In the genomic region with DNA sequence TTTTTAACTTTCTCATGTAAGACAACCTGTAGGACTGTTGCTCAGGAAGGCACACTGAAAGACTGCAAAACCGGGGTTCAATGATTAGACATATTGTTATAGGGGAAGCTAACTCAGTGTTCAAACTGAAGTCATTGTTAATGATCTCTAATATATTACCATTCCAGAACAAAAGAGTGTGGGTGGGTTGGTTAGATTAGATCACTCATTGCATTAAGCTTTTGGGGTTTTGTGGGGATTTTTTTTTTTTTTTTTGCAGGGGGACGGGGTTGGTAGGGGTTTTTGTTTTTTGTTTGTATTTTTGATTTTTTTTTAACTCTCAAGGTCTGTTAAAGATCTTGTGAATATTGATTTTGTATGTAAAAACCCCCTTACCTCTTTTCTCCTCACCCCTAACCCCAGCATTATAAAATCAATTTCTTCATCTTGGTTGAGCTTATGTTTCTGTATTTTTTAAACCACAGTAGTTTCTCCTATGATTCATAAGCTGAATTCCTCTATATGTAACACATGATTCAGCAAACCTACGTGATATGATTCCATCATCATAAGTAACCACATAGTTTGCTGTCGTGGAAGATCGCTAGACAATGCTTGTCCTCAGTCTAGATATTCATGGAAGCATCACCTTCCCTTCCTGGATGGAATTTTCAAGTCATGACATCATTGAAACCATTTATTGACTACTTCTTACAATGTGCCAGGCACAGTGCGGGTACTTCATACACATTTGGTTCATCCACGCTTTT, we compare ENCODE assay signal across 8 cellular contexts.
A peak's percentile ranks its signal among the peaks of the same experiment; 100 is the strongest.
DNase-seq lines count a peak whose midpoint lies in the region; FAIRE-seq and TF ChIP-seq lines count a peak whose summit lies in the region.

No MANE protein-coding gene starts in this region.

- peak in 1 of 2 experiments; percentile 65; a peak in 1 of 4 replicates for TF ChIP-seq EP300 in SK-N-SH (IDR thresholded peaks at IDR 0.05; ENCODE audit: borderline replicate concordance in 1 of 2, low read depth in 1 of 2, low read length in 1 of 2)

- in situ Hi-C loops in GM13976 (cut with MboI; ENCODE audit: low sequenced_read_pairs, unreplicated experiment), result no loop called here

- H3K27ac ChIP-seq in SK-N-SH (ENCODE audit: low read depth in 2 of 2, low read length in 1 of 2), result peak overlapping the region in 1 of 2 experiments; percentile 67; a peak in 2 of 4 replicates

- H3K4me1 ChIP-seq in SK-N-SH (ENCODE audit: control insufficient read depth in 1 of 2, insufficient read depth in 2 of 2, low read depth in 1 of 2, low read length in 1 of 2), result peaks cover 0 to 28% of the 10 kb centered on the region in 2 experiments; a peak in 1 of 4 replicates

- DNase-seq in GM12892 (ENCODE audit: insufficient read length), result no peak
- DNase-seq in HCEC 1CT, result peak; percentile 93
- no peak for DNase-seq in SK-N-SH
- peak; percentile 40 for DNase-seq in hepatic stellate cell (ENCODE audit: low spot score)
- no peak for DNase-seq in pons (ENCODE audit: low spot score)
- no peak for DNase-seq in GM13976 (ENCODE audit: low spot score)
- no peak for DNase-seq in activated CD4-positive, alpha-beta T cell treated with anti-CD3 and anti-CD28 coated beads for 4 hours
- no peak for DNase-seq in OCI-M2 (lab: John Stamatoyannopoulos, UW; ENCODE audit: unreplicated experiment)

- TF ChIP-seq RAD21 in SK-N-SH (IDR thresholded peaks at IDR 0.05; ENCODE audit: low read length), result no peak

- no peaks in the 10 kb centered on the region for H3K79me2 ChIP-seq in SK-N-SH (ENCODE audit: insufficient read depth)

- no peaks in the 10 kb centered on the region for H3K9me3 ChIP-seq in SK-N-SH

- peaks cover 33% of the 10 kb centered on the region for H3F3A ChIP-seq in SK-N-SH (replicated peaks; ENCODE audit: insufficient read depth)

- H3K27me3 ChIP-seq in SK-N-SH (ENCODE audit: insufficient read depth), result no peaks in the 10 kb centered on the region

- no peaks in the 10 kb centered on the region for H4K20me1 ChIP-seq in SK-N-SH (ENCODE audit: insufficient read depth)

- no peak overlapping the region for H3K4me3 ChIP-seq in SK-N-SH (ENCODE audit: low read depth in 2 of 2, low read length in 1 of 2)

- POLR2A ChIA-PET in SK-N-SH (lab: Yijun Ruan, JAX), result no interaction called here

- CTCF ChIA-PET in SK-N-SH (lab: Yijun Ruan, JAX), result no interaction called here

- peak overlapping the region; percentile 34; the same call in 1 of the 2 replicates for H3K9ac ChIP-seq in SK-N-SH

- H3K9me2 ChIP-seq in SK-N-SH, result no peaks in the 10 kb centered on the region

- TF ChIP-seq CTCF in SK-N-SH (IDR thresholded peaks at IDR 0.05) (no peak), GM13976 (IDR thresholded peaks at IDR 0.05; ENCODE audit: borderline replicate concordance, control extremely low read depth, extremely low read depth, insufficient read depth, missing control alignments) (no peak)

- peak; percentile 56 for FAIRE-seq in GM12892 (lab: Jason Lieb, UNC)

- no peak for TF ChIP-seq POLR2A in GM12892 (IDR thresholded peaks at IDR 0.05; ENCODE audit: low read depth, low read length)

- no peaks in the 10 kb centered on the region for H3K36me3 ChIP-seq in SK-N-SH (replicated peaks in 1 of 2; ENCODE audit: control insufficient read depth in 1 of 2, insufficient read depth in 2 of 2, low read length in 1 of 2)

- no peak overlapping the region; the same call in 1 of the 2 replicates for H3K4me2 ChIP-seq in SK-N-SH

- WGBS in SK-N-SH (ENCODE audit: low lambda C conversion rate), result 46% methylated on average over 7 of the region's 7 CpGs

- H2AFZ ChIP-seq in SK-N-SH (ENCODE audit: low read depth), result no peak overlapping the region

TF ChIP-seq in SK-N-SH, 30 proteins besides CTCF, POLR2A, EP300 and RAD21:
- TF ChIP-seq CHD2 (IDR thresholded peaks at IDR 0.05; ENCODE audit: low read length, partially characterized antibody) (no peak), SMC3 (IDR thresholded peaks at IDR 0.05; ENCODE audit: low read depth, low read length) (no peak), JUND (IDR thresholded peaks at IDR 0.05) (peak; percentile 78), ELF1 (IDR thresholded peaks at IDR 0.05) (no peak), TAF1 (IDR thresholded peaks at IDR 0.05; ENCODE audit: borderline replicate concordance, low read depth, low read length) (no peak), TCF12 (IDR thresholded peaks at IDR 0.05) (peak; percentile 70), TEAD4 (IDR thresholded peaks at IDR 0.05; ENCODE audit: borderline replicate concordance, insufficient read depth) (0 out of 2 replicates have a peak, but pooled peaks have one; percentile 65), FOSL2 (IDR thresholded peaks at IDR 0.05; ENCODE audit: borderline replicate concordance, low read depth) (peak; percentile 83), FOXJ3 (CRISPR knock-in tag; IDR thresholded peaks at IDR 0.05) (no peak), YY1 (IDR thresholded peaks at IDR 0.05; ENCODE audit: low read depth) (no peak), RCOR1 (IDR thresholded peaks at IDR 0.05; ENCODE audit: low read length) (no peak), RFX5 (IDR thresholded peaks at IDR 0.05; ENCODE audit: low read length) (no peak), NFIC (IDR thresholded peaks at IDR 0.05; ENCODE audit: borderline replicate concordance) (peak; percentile 20; the same call in 1 of the 2 replicates), NRF1 (IDR thresholded peaks at IDR 0.05; ENCODE audit: low read depth, low read length) (no peak), GATA2 (CRISPR knock-in tag; IDR thresholded peaks at IDR 0.05) (no peak), SIN3A (IDR thresholded peaks at IDR 0.05; ENCODE audit: borderline replicate concordance, low read depth, low read length) (no peak), FOXM1 (IDR thresholded peaks at IDR 0.05; ENCODE audit: low read depth) (no peak)
- TF ChIP-seq, protein P1, sequence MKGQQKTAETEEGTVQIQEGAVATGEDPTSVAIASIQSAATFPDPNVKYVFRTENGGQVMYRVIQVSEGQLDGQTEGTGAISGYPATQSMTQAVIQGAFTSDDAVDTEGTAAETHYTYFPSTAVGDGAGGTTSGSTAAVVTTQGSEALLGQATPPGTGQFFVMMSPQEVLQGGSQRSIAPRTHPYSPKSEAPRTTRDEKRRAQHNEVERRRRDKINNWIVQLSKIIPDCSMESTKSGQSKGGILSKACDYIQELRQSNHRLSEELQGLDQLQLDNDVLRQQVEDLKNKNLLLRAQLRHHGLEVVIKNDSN (IDR thresholded peaks at IDR 0.05; ENCODE audit: borderline replicate concordance, low read depth), result no peak
- TF ChIP-seq, protein P2, sequence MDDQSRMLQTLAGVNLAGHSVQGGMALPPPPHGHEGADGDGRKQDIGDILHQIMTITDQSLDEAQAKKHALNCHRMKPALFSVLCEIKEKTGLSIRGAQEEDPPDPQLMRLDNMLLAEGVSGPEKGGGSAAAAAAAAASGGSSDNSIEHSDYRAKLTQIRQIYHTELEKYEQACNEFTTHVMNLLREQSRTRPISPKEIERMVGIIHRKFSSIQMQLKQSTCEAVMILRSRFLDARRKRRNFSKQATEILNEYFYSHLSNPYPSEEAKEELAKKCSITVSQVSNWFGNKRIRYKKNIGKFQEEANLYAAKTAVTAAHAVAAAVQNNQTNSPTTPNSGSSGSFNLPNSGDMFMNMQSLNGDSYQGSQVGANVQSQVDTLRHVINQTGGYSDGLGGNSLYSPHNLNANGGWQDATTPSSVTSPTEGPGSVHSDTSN (IDR thresholded peaks at IDR 0.05), result peak; percentile 50
- TF ChIP-seq, protein P3, sequence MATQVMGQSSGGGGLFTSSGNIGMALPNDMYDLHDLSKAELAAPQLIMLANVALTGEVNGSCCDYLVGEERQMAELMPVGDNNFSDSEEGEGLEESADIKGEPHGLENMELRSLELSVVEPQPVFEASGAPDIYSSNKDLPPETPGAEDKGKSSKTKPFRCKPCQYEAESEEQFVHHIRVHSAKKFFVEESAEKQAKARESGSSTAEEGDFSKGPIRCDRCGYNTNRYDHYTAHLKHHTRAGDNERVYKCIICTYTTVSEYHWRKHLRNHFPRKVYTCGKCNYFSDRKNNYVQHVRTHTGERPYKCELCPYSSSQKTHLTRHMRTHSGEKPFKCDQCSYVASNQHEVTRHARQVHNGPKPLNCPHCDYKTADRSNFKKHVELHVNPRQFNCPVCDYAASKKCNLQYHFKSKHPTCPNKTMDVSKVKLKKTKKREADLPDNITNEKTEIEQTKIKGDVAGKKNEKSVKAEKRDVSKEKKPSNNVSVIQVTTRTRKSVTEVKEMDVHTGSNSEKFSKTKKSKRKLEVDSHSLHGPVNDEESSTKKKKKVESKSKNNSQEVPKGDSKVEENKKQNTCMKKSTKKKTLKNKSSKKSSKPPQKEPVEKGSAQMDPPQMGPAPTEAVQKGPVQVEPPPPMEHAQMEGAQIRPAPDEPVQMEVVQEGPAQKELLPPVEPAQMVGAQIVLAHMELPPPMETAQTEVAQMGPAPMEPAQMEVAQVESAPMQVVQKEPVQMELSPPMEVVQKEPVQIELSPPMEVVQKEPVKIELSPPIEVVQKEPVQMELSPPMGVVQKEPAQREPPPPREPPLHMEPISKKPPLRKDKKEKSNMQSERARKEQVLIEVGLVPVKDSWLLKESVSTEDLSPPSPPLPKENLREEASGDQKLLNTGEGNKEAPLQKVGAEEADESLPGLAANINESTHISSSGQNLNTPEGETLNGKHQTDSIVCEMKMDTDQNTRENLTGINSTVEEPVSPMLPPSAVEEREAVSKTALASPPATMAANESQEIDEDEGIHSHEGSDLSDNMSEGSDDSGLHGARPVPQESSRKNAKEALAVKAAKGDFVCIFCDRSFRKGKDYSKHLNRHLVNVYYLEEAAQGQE (IDR thresholded peaks at IDR 0.05; ENCODE audit: low read depth, low read length), result no peak
- TF ChIP-seq, protein P4, sequence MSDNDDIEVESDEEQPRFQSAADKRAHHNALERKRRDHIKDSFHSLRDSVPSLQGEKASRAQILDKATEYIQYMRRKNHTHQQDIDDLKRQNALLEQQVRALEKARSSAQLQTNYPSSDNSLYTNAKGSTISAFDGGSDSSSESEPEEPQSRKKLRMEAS (IDR thresholded peaks at IDR 0.05; ENCODE audit: low read depth), result 0 out of 2 replicates have a peak, but pooled peaks have one; percentile 30
- TF ChIP-seq, protein P5, sequence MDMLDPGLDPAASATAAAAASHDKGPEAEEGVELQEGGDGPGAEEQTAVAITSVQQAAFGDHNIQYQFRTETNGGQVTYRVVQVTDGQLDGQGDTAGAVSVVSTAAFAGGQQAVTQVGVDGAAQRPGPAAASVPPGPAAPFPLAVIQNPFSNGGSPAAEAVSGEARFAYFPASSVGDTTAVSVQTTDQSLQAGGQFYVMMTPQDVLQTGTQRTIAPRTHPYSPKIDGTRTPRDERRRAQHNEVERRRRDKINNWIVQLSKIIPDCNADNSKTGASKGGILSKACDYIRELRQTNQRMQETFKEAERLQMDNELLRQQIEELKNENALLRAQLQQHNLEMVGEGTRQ (IDR thresholded peaks at IDR 0.05; ENCODE audit: borderline replicate concordance, low read depth, low read length), result no peak

Comparison
In these comparisons a context has a peak if more than half of its experiments do, and no peak if none do; other contexts are left out.
1. DNase-seq: peak in HCEC 1CT (single experiment) and hepatic stellate cell (single experiment); none in GM12892 (single experiment), SK-N-SH (single experiment), pons (single experiment), GM13976 (single experiment), activated CD4-positive, alpha-beta T cell treated with anti-CD3 and anti-CD28 coated beads for 4 hours (0 of 2) and OCI-M2 (single experiment).